15 cellular contexts compared by ENCODE assay signal in genomic region chr2:57373530-57373929, GRCh38.
DNase-seq lines count a peak whose midpoint lies in the region; ATAC-seq and TF ChIP-seq lines count a peak whose summit lies in the region.
"Had no signal": no experiment of that assay in that cellular context is flagged by ENCODE, and none has a peak within 500 bp of the region (broad histone marks: within the 10 kb centered on the region; RNA-seq: fewer than 3 reads in every experiment).

No MANE protein-coding gene starts in this region.

- no peak for TF ChIP-seq CTCF in fibroblast of mammary gland (conservative IDR thresholded peaks at IDR 0.05; ENCODE audit: control insufficient read depth, insufficient read depth, low read depth, low read length)

- H3K4me3 ChIP-seq in GM23248 (peak overlapping the region; percentile 23), SJCRH30 (0 out of 2 replicates have a peak overlapping the region, but pooled peaks have one; percentile 3), fibroblast of mammary gland (ENCODE audit: control insufficient read depth, low read depth, low read length) (no peak overlapping the region), skeletal muscle satellite cell (ENCODE audit: low read length) (peak overlapping the region; percentile 34), aorta (ENCODE audit: low read length in 2 of 2) (no peak overlapping the region)
- H3K4me3 ChIP-seq: right atrium auricular region, testis had no signal

- H3K27ac ChIP-seq in GM23248 (peak overlapping the region; percentile 24; the same call in 1 of the 2 replicates), SJCRH30 (peak overlapping the region; percentile 31), substantia nigra (ENCODE audit: low read depth, low read length, poor library complexity, severe bottlenecking) (no peak overlapping the region), aorta (ENCODE audit: low read depth in 1 of 2, low read length in 2 of 2) (no peak overlapping the region)
- H3K27ac ChIP-seq: right atrium auricular region, testis had no signal

- DNase-seq in GM23248 (peak; percentile 82), SJCRH30 (peak in 1 of 2 experiments; percentile 26), fibroblast of mammary gland (ENCODE audit: low read depth) (peak; percentile 78), substantia nigra (lab: John Stamatoyannopoulos, UW) (no peak), aorta (no peak)
- DNase-seq: activated CD8-positive, alpha-beta memory T cell treated with anti-CD3 and anti-CD28 coated beads, Interleukin-2, amount 50 U/mL, for 4 hours; activated naive CD8-positive, alpha-beta T cell treated with anti-CD3 and anti-CD28 coated beads, Interleukin-2, amount 50 U/mL, for 24 hours; DND-41; endodermal cell; NCI-H1048; NCI-H446; testis had no signal

- H3K4me2 ChIP-seq in GM23248 (ENCODE audit: unreplicated experiment), result peak overlapping the region; percentile 68
- H3K4me2 ChIP-seq in skeletal muscle satellite cell (ENCODE audit: low read length), result peak overlapping the region; percentile 28

- ATAC-seq in aorta (ENCODE audit: low FRiP score), result no peak
- no peak for ATAC-seq in GM19455 (IDR thresholded peaks at IDR 0.05; ENCODE audit: unreplicated experiment)
- ATAC-seq: activated naive CD8-positive, alpha-beta T cell treated with anti-CD3 and anti-CD28 coated beads, Interleukin-2, amount 50 U/mL, for 24 hours had no signal

- H2AFZ ChIP-seq in GM23248, result peak overlapping the region; percentile 46

- H3K27me3 ChIP-seq in GM23248 (replicated peaks; ENCODE audit: insufficient read depth) (no peaks in the 10 kb centered on the region), SJCRH30 (no peaks in the 10 kb centered on the region; the same call in 1 of the 2 replicates), skeletal muscle satellite cell (ENCODE audit: control insufficient read depth, insufficient read depth, low read length) (no peaks in the 10 kb centered on the region), aorta (ENCODE audit: control insufficient read depth in 1 of 2, insufficient read depth in 2 of 2, low read length in 1 of 2) (no peaks in the 10 kb centered on the region)
- H3K27me3 ChIP-seq: right atrium auricular region, testis had no signal

- H3K9me3 ChIP-seq in GM23248 (ENCODE audit: low read depth) (no peaks in the 10 kb centered on the region), SJCRH30 (replicated peaks) (no peaks in the 10 kb centered on the region), skeletal muscle satellite cell (replicated peaks; ENCODE audit: low read length) (no peaks in the 10 kb centered on the region), aorta (ENCODE audit: control insufficient read depth, low read length) (no peaks in the 10 kb centered on the region)
- H3K9me3 ChIP-seq: right atrium auricular region, testis had no signal

- H3K36me3 ChIP-seq in GM23248 (ENCODE audit: low read depth) (no peaks in the 10 kb centered on the region), SJCRH30 (no peaks in the 10 kb centered on the region), skeletal muscle satellite cell (ENCODE audit: insufficient read depth, low read length) (no peaks in the 10 kb centered on the region), aorta (ENCODE audit: control insufficient read depth in 1 of 2, insufficient read depth in 2 of 2, low read length in 1 of 2) (no peaks in the 10 kb centered on the region)
- H3K36me3 ChIP-seq: right atrium auricular region had no signal

- H3K4me1 ChIP-seq in GM23248 (ENCODE audit: insufficient read depth), result peaks cover 28% of the 10 kb centered on the region
- peaks cover 21% of the 10 kb centered on the region for H3K4me1 ChIP-seq in SJCRH30
- H3K4me1 ChIP-seq in skeletal muscle satellite cell (ENCODE audit: control insufficient read depth, insufficient read depth, low read length), result peaks cover 31% of the 10 kb centered on the region
- H3K4me1 ChIP-seq in aorta (ENCODE audit: control insufficient read depth in 1 of 2, insufficient read depth in 2 of 2, low read length in 2 of 2), result no peaks in the 10 kb centered on the region
- H3K4me1 ChIP-seq: right atrium auricular region, testis had no signal

- H3F3A ChIP-seq in GM23248 (ENCODE audit: insufficient read depth), result peaks cover 12% of the 10 kb centered on the region

- in situ Hi-C loops in GM23248 (cut with MboI), result no loop called here

- H3K9ac ChIP-seq in GM23248, result no peak overlapping the region
- peak overlapping the region; percentile 3 for H3K9ac ChIP-seq in skeletal muscle satellite cell (ENCODE audit: low read depth, low read length)

- 18 to 28% methylated on average over 3 of the region's 3 CpGs for WGBS in GM23248 (ENCODE audit: low coverage in 1 of 2, low lambda C conversion rate in 2 of 2, missing lambda C conversion rate in 2 of 2), 2 experiments
- WGBS in aorta, 2 donors, result 74% methylated on average over 3 of the region's 3 CpGs

- intact Hi-C loops in aorta (cut with DNase I), result no loop called here

- H3K79me2 ChIP-seq in GM23248 (ENCODE audit: insufficient read depth), result no peaks in the 10 kb centered on the region

- no peaks in the 10 kb centered on the region for H3K9me2 ChIP-seq in GM23248 (ENCODE audit: insufficient read depth)

- H4K20me1 ChIP-seq in GM23248 (ENCODE audit: insufficient read depth), result no peaks in the 10 kb centered on the region

Comparison
In these comparisons a context has a peak if more than half of its experiments do, and no peak if none do; other contexts are left out.
1. DNase-seq: peak in GM23248 (single experiment) and fibroblast of mammary gland (single experiment); none in substantia nigra (0 of 49) and aorta (0 of 2).
2. H3K27ac ChIP-seq: peak in GM23248 (single experiment) and SJCRH30 (single experiment); none in substantia nigra (single experiment) and aorta (0 of 2).
3. H3K4me3 ChIP-seq: peak in GM23248 (single experiment), SJCRH30 (single experiment) and skeletal muscle satellite cell (single experiment); none in fibroblast of mammary gland (single experiment) and aorta (0 of 2).